In the genomic region with DNA sequence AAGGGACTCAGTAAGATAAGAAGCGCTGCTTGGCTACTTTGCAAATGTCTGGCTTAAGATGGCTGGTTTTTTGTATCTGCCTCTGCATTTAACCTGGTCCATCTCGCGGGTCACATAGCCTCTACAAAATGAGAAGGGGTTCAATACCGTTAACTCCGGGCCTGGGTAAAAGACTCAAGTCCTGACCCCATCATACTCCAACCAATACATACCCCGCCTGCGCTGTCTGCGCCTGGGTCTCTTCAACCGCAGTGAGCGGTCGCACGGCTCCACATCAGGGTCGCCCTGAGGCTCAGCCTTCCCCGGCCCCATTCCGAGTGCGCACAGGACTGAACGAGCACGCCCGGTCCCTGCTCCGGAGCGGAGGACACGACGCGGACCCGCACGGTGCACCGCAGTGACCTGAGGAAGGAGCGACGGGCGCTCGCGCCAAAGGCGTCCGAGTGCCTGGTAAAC, we compare ENCODE assay signal across 8 cellular contexts. TPM values are rescaled to one million over a fixed set of nuclear protein-coding genes. Genes with fewer than 3 reads are reported as not detected.
DNase-seq lines count a peak whose midpoint lies in the region; ATAC-seq, FAIRE-seq and TF ChIP-seq lines count a peak whose summit lies in the region.

No MANE protein-coding gene starts in this region.

- H3K27me3 ChIP-seq in hepatocyte, result no peaks in the 10 kb centered on the region

- H3K4me1 ChIP-seq in hepatocyte (ENCODE audit: insufficient read depth), result peaks cover 11% of the 10 kb centered on the region

- peaks cover 29% of the 10 kb centered on the region for H3K79me2 ChIP-seq in hepatocyte

- no peaks in the 10 kb centered on the region for H3K9me2 ChIP-seq in hepatocyte (replicated peaks; ENCODE audit: insufficient read depth)

- CTCF ChIA-PET in T-cell (lab: Charles Lee), result interaction anchor here in 1 of 2 donors (1.0 to 1.4 kb wide), 2 partner anchors 10 to 188 kb away, joined by 3 to 4 read pairs; a partner anchor contains a TSS

- DNase-seq in NCI-H2171 (lab: John Stamatoyannopoulos, UW) (peak; percentile 73), NCI-H2171 treated with DMSO at 0.1 percent for 48 hours (lab: John Stamatoyannopoulos, UW) (no peak), T-cell (peak in 1 of 34 experiments; percentile 8), hepatocyte (ENCODE audit: low spot score) (no peak), frontal cortex (ENCODE audit: low spot score in 2 of 2) (no peak), LoVo (ENCODE audit: low spot score) (no peak)
- DNase-seq in stimulated activated naive CD8-positive, alpha-beta T cell treated with anti-CD3 and anti-CD28 coated beads, Interleukin-15, amount 100 ng/mL, for 72 hours, result no peak

- H3K36me3 ChIP-seq in hepatocyte (replicated peaks; ENCODE audit: insufficient read depth, low read depth), result no peaks in the 10 kb centered on the region

- H3K9me3 Mint-ChIP-seq in T-cell, result no peaks in the 10 kb centered on the region
- H3K9me3 Mint-ChIP-seq in stimulated activated naive CD8-positive, alpha-beta T cell treated with anti-CD3 and anti-CD28 coated beads, Interleukin-15, amount 100 ng/mL, for 72 hours, result peaks cover 9 to 11% of the 10 kb centered on the region in 2 donors

- H3K4me2 ChIP-seq in hepatocyte, result peak overlapping the region; percentile 90

- H3K27ac Mint-ChIP-seq in T-cell, result peak overlapping the region; percentile 85 to 88
- H3K27ac Mint-ChIP-seq in stimulated activated naive CD8-positive, alpha-beta T cell treated with anti-CD3 and anti-CD28 coated beads, Interleukin-15, amount 100 ng/mL, for 72 hours, result peak overlapping the region; percentile 81 to 85

- peak overlapping the region; percentile 96 to 97 (median 96) for H3K4me3 Mint-ChIP-seq in T-cell
- H3K4me3 Mint-ChIP-seq in stimulated activated naive CD8-positive, alpha-beta T cell treated with anti-CD3 and anti-CD28 coated beads, Interleukin-15, amount 100 ng/mL, for 72 hours, result peak overlapping the region; percentile 93 to 97

- no peak for TF ChIP-seq CTCF in hepatocyte (IDR thresholded peaks at IDR 0.05; ENCODE audit: poor library complexity)

- POLR2A ChIA-PET in T-cell (lab: Charles Lee), result interaction anchor here in 1 of 2 donors (1.0 kb wide), 1 partner anchor 11 kb away, joined by 6 read pairs; no protein-coding TSS in a partner anchor

- H3K27ac ChIP-seq in hepatocyte, result peak overlapping the region; percentile 31

- H4K20me1 ChIP-seq in hepatocyte (ENCODE audit: insufficient read depth, poor library complexity, severe bottlenecking), result no peaks in the 10 kb centered on the region

- peak overlapping the region; percentile 75 for H2AFZ ChIP-seq in hepatocyte

- ATAC-seq in T-cell (replicated peaks in 1 of 4) (peak; percentile 52 to 54 (median 54)), GM21526 (IDR thresholded peaks at IDR 0.05; ENCODE audit: low FRiP score, unreplicated experiment) (no peak)
- ATAC-seq in stimulated activated naive CD8-positive, alpha-beta T cell treated with anti-CD3 and anti-CD28 coated beads, Interleukin-15, amount 100 ng/mL, for 72 hours, result no peak

- WGBS in hepatocyte (ENCODE audit: low lambda C conversion rate, missing lambda C conversion rate), result under 1% methylated on average over 34 of the region's 34 CpGs

- FAIRE-seq in frontal cortex (lab: Jason Lieb, UNC), result no peak

- H3K4me1 Mint-ChIP-seq in T-cell, result peaks cover 12 to 24% (median 24%) of the 10 kb centered on the region in 3 donors
- H3K4me1 Mint-ChIP-seq in stimulated activated naive CD8-positive, alpha-beta T cell treated with anti-CD3 and anti-CD28 coated beads, Interleukin-15, amount 100 ng/mL, for 72 hours, result peaks cover 31% of the 10 kb centered on the region

- no peaks in the 10 kb centered on the region for H3K9me3 ChIP-seq in hepatocyte (ENCODE audit: low read depth)

- no peaks in the 10 kb centered on the region for H3K36me3 Mint-ChIP-seq in T-cell

- no peaks in the 10 kb centered on the region for H3K27me3 Mint-ChIP-seq in T-cell
- H3K27me3 Mint-ChIP-seq in stimulated activated naive CD8-positive, alpha-beta T cell treated with anti-CD3 and anti-CD28 coated beads, Interleukin-15, amount 100 ng/mL, for 72 hours, result no peaks in the 10 kb centered on the region

- H3K4me3 ChIP-seq in hepatocyte, result peak overlapping the region; percentile 59

RNA-seq across cellular contexts. Expression of a gene that starts 0.6 kb away (rescaled TPM):
- total RNA-seq in T-cell (10 to 100 TPM; 23.3 to 43.7 (median 37.0) TPM), hepatocyte (86.8 and 103 TPM in 2 replicates), frontal cortex (106 TPM)
- polyA plus RNA-seq in hepatocyte, result 98.7 and 103 TPM in 2 replicates

RNA-seq across cellular contexts. Expression of a gene that starts 31.9 kb away (rescaled TPM):
- total RNA-seq in T-cell, result 1 to 10 TPM; 3.5 to 9.7 (median 5.8) TPM
- total RNA-seq in hepatocyte, result 8.8 and 11.8 TPM in 2 replicates
- 20.7 and 21.1 TPM in 2 replicates for polyA plus RNA-seq in hepatocyte
- 11.0 TPM for total RNA-seq in frontal cortex

RNA-seq across cellular contexts. Expression of a gene that starts 51.5 kb away (rescaled TPM):
- under 1 TPM in 3 of 5 donors, not detected in 2; 0.40 to 0.55 (median 0.43) TPM for total RNA-seq in T-cell
- total RNA-seq in hepatocyte, result 0.13 TPM in 1 of 2 replicates, not detected in the other
- 0.19 and 0.27 TPM in 2 replicates for polyA plus RNA-seq in hepatocyte
- total RNA-seq in frontal cortex, result 4.9 TPM

Comparison
In these comparisons a context has a peak if more than half of its experiments do, and no peak if none do; other contexts are left out.
1. ATAC-seq: peak in T-cell (4 of 4); none in stimulated activated naive CD8-positive, alpha-beta T cell treated with anti-CD3 and anti-CD28 coated beads, Interleukin-15, amount 100 ng/mL, for 72 hours (single experiment) and GM21526 (single experiment).